ENCODE assay signal across 1 cellular context in the genomic region with DNA sequence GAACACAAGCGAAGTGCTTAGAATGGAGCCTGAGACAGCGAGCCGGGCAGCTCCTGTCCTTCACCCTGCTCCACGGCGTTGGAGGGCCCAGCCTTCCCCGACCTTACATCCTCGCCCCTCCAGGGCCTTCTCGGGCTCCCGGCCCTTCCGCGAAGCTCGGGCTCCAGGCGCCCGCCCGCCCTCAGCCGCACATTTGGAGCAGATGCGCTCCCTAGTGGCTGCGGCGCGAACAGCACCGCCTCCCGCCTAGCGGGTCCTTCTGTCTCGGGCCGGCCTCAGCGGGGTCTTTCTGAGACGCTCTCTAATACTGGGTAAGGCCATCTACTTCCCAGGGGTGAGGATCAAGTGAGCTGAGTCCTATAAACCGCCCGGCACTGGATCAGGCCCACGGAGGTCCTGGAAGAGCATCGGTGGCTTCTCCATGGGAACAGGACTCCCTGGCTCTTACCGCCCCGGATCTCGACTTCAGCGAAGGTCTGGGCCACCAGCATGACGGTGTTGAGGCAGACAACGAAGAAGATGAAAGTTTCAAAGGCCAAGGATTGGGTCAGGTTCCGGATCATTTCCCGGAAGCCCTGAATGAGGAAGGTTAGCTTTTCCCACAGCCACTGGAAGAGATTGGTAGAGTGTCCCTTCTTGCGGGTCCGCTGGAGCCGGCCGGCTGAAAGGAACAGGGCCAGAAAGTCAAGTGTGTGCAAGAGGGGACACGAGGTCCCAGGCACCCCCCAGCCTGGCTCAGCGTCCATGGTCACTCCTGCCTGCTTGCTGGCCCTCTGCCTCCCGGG.
TF ChIP-seq lines count a peak whose summit lies in the region.

No MANE protein-coding gene starts in this region.

TF ChIP-seq in K562, 482 proteins besides CTCF, POLR2A, EP300 and RAD21 (continued from another document and continues in another):
- TF ChIP-seq, protein P1, sequence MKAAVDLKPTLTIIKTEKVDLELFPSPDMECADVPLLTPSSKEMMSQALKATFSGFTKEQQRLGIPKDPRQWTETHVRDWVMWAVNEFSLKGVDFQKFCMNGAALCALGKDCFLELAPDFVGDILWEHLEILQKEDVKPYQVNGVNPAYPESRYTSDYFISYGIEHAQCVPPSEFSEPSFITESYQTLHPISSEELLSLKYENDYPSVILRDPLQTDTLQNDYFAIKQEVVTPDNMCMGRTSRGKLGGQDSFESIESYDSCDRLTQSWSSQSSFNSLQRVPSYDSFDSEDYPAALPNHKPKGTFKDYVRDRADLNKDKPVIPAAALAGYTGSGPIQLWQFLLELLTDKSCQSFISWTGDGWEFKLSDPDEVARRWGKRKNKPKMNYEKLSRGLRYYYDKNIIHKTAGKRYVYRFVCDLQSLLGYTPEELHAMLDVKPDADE (conservative IDR thresholded peaks at IDR 0.05; ENCODE audit: control insufficient read depth, low read depth, low read length), result 0 out of 2 replicates have a peak, but pooled peaks have one; percentile 41
- TF ChIP-seq ZSCAN29 (IDR thresholded peaks at IDR 0.05) (no peak), TRIM24 (IDR thresholded peaks at IDR 0.05) (no peak), JUND (IDR thresholded peaks at IDR 0.05; ENCODE audit: borderline replicate concordance, low read depth, low read length) (no peak), JUND (tag; IDR thresholded peaks at IDR 0.05; ENCODE audit: borderline replicate concordance, low read depth, low read length) (no peak; the same call in 2 of the 3 replicates), ZNF551 (CRISPR knock-in tag; IDR thresholded peaks at IDR 0.05) (no peak), SNRNP70 (optimal IDR thresholded peaks at IDR 0.05; ENCODE audit: low read depth, low read length) (no peak), PYGO2 (tag; IDR thresholded peaks at IDR 0.05) (no peak), JUNB (CRISPR knock-in tag; conservative IDR thresholded peaks at IDR 0.05) (no peak), COPS2 (conservative IDR thresholded peaks at IDR 0.05) (no peak), TEAD1 (CRISPR knock-in tag; IDR thresholded peaks at IDR 0.05) (no peak), DMBX1 (CRISPR knock-in tag; IDR thresholded peaks at IDR 0.05; ENCODE audit: borderline replicate concordance) (no peak), ZNF445 (CRISPR knock-in tag; IDR thresholded peaks at IDR 0.05; ENCODE audit: low read depth) (no peak), SLC30A9 (CRISPR knock-in tag; IDR thresholded peaks at IDR 0.05) (no peak), MBD2 (IDR thresholded peaks at IDR 0.05; ENCODE audit: borderline replicate concordance, low read depth) (no peak), EZH2 (IDR thresholded peaks at IDR 0.05; ENCODE audit: borderline replicate concordance, low read depth, low read length) (no peak), NCOA2 (IDR thresholded peaks at IDR 0.05; ENCODE audit: partially characterized antibody in 2 of 2) (no peak), CEBPB (tag; IDR thresholded peaks at IDR 0.05) (no peak), ZNF586 (CRISPR knock-in tag; conservative IDR thresholded peaks at IDR 0.05) (no peak), HEY1 (CRISPR knock-in tag; IDR thresholded peaks at IDR 0.05; ENCODE audit: borderline replicate concordance) (no peak), NCOA4 (IDR thresholded peaks at IDR 0.05; ENCODE audit: partially characterized antibody) (no peak), GABPA (tag; conservative IDR thresholded peaks at IDR 0.05; ENCODE audit: low read depth) (no peak), GATAD2A (IDR thresholded peaks at IDR 0.05) (no peak), ZNF324 (CRISPR knock-in tag; IDR thresholded peaks at IDR 0.05) (no peak), SMAD1 (IDR thresholded peaks at IDR 0.05; ENCODE audit: low read depth, low read length, partially characterized antibody) (no peak), SP2 (IDR thresholded peaks at IDR 0.05; ENCODE audit: extremely low read depth, low read depth, low read length, poor library complexity, severe bottlenecking) (no peak), CAMTA2 (CRISPR knock-in tag; conservative IDR thresholded peaks at IDR 0.05) (no peak), MAZ (CRISPR knock-in tag; conservative IDR thresholded peaks at IDR 0.05 in 1 of 2, IDR thresholded peaks at IDR 0.05 in 1 of 2) (peak; percentile 63 to 79), NR2C2 (CRISPR knock-in tag; IDR thresholded peaks at IDR 0.05) (no peak), NR2C2 (tag; IDR thresholded peaks at IDR 0.05) (no peak)
- TF ChIP-seq, protein P2, sequence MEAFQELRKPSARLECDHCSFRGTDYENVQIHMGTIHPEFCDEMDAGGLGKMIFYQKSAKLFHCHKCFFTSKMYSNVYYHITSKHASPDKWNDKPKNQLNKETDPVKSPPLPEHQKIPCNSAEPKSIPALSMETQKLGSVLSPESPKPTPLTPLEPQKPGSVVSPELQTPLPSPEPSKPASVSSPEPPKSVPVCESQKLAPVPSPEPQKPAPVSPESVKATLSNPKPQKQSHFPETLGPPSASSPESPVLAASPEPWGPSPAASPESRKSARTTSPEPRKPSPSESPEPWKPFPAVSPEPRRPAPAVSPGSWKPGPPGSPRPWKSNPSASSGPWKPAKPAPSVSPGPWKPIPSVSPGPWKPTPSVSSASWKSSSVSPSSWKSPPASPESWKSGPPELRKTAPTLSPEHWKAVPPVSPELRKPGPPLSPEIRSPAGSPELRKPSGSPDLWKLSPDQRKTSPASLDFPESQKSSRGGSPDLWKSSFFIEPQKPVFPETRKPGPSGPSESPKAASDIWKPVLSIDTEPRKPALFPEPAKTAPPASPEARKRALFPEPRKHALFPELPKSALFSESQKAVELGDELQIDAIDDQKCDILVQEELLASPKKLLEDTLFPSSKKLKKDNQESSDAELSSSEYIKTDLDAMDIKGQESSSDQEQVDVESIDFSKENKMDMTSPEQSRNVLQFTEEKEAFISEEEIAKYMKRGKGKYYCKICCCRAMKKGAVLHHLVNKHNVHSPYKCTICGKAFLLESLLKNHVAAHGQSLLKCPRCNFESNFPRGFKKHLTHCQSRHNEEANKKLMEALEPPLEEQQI (IDR thresholded peaks at IDR 0.05), result no peak
- TF ChIP-seq, protein P3, sequence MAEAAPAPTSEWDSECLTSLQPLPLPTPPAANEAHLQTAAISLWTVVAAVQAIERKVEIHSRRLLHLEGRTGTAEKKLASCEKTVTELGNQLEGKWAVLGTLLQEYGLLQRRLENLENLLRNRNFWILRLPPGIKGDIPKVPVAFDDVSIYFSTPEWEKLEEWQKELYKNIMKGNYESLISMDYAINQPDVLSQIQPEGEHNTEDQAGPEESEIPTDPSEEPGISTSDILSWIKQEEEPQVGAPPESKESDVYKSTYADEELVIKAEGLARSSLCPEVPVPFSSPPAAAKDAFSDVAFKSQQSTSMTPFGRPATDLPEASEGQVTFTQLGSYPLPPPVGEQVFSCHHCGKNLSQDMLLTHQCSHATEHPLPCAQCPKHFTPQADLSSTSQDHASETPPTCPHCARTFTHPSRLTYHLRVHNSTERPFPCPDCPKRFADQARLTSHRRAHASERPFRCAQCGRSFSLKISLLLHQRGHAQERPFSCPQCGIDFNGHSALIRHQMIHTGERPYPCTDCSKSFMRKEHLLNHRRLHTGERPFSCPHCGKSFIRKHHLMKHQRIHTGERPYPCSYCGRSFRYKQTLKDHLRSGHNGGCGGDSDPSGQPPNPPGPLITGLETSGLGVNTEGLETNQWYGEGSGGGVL (CRISPR knock-in tag; IDR thresholded peaks at IDR 0.05), result no peak
- TF ChIP-seq, protein P4, sequence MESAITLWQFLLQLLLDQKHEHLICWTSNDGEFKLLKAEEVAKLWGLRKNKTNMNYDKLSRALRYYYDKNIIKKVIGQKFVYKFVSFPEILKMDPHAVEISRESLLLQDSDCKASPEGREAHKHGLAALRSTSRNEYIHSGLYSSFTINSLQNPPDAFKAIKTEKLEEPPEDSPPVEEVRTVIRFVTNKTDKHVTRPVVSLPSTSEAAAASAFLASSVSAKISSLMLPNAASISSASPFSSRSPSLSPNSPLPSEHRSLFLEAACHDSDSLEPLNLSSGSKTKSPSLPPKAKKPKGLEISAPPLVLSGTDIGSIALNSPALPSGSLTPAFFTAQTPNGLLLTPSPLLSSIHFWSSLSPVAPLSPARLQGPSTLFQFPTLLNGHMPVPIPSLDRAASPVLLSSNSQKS (CRISPR knock-in tag; IDR thresholded peaks at IDR 0.05), result no peak
- TF ChIP-seq, protein P5, sequence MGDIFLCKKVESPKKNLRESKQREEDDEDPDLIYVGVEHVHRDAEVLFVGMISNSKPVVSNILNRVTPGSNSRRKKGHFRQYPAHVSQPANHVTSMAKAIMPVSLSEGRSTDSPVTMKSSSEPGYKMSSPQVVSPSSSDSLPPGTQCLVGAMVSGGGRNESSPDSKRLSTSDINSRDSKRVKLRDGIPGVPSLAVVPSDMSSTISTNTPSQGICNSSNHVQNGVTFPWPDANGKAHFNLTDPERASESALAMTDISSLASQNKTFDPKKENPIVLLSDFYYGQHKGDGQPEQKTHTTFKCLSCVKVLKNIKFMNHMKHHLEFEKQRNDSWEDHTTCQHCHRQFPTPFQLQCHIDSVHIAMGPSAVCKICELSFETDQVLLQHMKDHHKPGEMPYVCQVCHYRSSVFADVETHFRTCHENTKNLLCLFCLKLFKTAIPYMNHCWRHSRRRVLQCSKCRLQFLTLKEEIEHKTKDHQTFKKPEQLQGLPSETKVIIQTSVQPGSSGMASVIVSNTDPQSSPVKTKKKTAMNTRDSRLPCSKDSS (IDR thresholded peaks at IDR 0.05; ENCODE audit: low read depth, partially characterized antibody), result no peak
- TF ChIP-seq, protein P6, sequence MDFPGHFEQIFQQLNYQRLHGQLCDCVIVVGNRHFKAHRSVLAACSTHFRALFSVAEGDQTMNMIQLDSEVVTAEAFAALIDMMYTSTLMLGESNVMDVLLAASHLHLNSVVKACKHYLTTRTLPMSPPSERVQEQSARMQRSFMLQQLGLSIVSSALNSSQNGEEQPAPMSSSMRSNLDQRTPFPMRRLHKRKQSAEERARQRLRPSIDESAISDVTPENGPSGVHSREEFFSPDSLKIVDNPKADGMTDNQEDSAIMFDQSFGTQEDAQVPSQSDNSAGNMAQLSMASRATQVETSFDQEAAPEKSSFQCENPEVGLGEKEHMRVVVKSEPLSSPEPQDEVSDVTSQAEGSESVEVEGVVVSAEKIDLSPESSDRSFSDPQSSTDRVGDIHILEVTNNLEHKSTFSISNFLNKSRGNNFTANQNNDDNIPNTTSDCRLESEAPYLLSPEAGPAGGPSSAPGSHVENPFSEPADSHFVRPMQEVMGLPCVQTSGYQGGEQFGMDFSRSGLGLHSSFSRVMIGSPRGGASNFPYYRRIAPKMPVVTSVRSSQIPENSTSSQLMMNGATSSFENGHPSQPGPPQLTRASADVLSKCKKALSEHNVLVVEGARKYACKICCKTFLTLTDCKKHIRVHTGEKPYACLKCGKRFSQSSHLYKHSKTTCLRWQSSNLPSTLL (IDR thresholded peaks at IDR 0.05), result no peak
- TF ChIP-seq, protein P7, sequence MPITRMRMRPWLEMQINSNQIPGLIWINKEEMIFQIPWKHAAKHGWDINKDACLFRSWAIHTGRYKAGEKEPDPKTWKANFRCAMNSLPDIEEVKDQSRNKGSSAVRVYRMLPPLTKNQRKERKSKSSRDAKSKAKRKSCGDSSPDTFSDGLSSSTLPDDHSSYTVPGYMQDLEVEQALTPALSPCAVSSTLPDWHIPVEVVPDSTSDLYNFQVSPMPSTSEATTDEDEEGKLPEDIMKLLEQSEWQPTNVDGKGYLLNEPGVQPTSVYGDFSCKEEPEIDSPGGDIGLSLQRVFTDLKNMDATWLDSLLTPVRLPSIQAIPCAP (CRISPR knock-in tag; IDR thresholded peaks at IDR 0.05; ENCODE audit: borderline replicate concordance), result no peak
- TF ChIP-seq, protein P8, sequence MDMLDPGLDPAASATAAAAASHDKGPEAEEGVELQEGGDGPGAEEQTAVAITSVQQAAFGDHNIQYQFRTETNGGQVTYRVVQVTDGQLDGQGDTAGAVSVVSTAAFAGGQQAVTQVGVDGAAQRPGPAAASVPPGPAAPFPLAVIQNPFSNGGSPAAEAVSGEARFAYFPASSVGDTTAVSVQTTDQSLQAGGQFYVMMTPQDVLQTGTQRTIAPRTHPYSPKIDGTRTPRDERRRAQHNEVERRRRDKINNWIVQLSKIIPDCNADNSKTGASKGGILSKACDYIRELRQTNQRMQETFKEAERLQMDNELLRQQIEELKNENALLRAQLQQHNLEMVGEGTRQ (CRISPR knock-in tag; IDR thresholded peaks at IDR 0.05), result no peak
- TF ChIP-seq, protein P9, sequence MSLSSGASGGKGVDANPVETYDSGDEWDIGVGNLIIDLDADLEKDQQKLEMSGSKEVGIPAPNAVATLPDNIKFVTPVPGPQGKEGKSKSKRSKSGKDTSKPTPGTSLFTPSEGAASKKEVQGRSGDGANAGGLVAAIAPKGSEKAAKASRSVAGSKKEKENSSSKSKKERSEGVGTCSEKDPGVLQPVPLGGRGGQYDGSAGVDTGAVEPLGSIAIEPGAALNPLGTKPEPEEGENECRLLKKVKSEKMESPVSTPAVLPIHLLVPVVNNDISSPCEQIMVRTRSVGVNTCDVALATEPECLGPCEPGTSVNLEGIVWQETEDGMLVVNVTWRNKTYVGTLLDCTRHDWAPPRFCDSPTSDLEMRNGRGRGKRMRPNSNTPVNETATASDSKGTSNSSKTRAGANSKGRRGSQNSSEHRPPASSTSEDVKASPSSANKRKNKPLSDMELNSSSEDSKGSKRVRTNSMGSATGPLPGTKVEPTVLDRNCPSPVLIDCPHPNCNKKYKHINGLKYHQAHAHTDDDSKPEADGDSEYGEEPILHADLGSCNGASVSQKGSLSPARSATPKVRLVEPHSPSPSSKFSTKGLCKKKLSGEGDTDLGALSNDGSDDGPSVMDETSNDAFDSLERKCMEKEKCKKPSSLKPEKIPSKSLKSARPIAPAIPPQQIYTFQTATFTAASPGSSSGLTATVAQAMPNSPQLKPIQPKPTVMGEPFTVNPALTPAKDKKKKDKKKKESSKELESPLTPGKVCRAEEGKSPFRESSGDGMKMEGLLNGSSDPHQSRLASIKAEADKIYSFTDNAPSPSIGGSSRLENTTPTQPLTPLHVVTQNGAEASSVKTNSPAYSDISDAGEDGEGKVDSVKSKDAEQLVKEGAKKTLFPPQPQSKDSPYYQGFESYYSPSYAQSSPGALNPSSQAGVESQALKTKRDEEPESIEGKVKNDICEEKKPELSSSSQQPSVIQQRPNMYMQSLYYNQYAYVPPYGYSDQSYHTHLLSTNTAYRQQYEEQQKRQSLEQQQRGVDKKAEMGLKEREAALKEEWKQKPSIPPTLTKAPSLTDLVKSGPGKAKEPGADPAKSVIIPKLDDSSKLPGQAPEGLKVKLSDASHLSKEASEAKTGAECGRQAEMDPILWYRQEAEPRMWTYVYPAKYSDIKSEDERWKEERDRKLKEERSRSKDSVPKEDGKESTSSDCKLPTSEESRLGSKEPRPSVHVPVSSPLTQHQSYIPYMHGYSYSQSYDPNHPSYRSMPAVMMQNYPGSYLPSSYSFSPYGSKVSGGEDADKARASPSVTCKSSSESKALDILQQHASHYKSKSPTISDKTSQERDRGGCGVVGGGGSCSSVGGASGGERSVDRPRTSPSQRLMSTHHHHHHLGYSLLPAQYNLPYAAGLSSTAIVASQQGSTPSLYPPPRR (CRISPR knock-in tag; IDR thresholded peaks at IDR 0.05; ENCODE audit: borderline replicate concordance), result no peak
